18 cellular contexts compared by ENCODE assay signal in the genomic region with DNA sequence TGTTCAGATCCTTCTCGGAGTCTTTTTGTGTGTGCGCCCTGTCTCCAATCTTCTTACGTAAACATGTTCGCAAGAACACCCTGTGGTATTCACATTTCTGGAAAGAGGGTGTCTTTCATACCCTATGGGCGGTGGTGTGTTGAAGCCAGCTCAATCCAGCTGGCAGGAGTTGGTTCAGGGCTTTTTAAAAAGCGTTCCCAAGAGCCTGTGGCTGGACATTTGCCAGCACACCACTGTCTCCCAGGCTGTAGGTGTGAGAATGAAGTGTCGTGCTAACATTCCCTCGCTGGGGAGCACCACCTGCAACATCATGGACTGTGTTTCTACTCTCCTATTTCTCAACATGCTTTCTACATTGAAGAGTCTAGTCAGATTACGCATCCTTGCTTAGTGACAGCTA. TPM values are rescaled to one million over a fixed set of nuclear protein-coding genes. Genes with fewer than 3 reads are reported as not detected.
"Had no signal": no experiment of that assay in that cellular context is flagged by ENCODE, and none has a peak within 500 bp of the region (broad histone marks: within the 10 kb centered on the region; RNA-seq: fewer than 3 reads in every experiment).

No MANE protein-coding gene starts in this region.

- H3K27ac Mint-ChIP-seq: memory B cell; mesothelial cell of epicardium; natural killer cell treated with Interleukin-12 subunit alpha and Interleukin-12 subunit beta and Interleukin-15 and Interleukin-18, amount 100 ng/mL, for 72 hours; stimulated activated naive B cell treated with anti-CD40 and anti-IgM and Interleukin-4, amounts not matched to agents 10 μg/mL and 1 μg/mL and 100 μg/mL, for 72 hours; stimulated activated naive CD8-positive, alpha-beta T cell treated with anti-CD3 and anti-CD28 coated beads, Interleukin-15, amount 100 ng/mL, for 72 hours; type B pancreatic cell had no signal

- H3K27me3 ChIP-seq: colonic mucosa, heart left ventricle, left lung, sigmoid colon had no signal

- H3K4me3 ChIP-seq: colonic mucosa, heart left ventricle, left lung, lower lobe of right lung, sigmoid colon, skin epidermis had no signal

- H3K27me3 Mint-ChIP-seq: type B pancreatic cell had no signal

- H3K36me3 Mint-ChIP-seq: memory B cell; mesothelial cell of epicardium; natural killer cell treated with Interleukin-12 subunit alpha and Interleukin-12 subunit beta and Interleukin-15 and Interleukin-18, amount 100 ng/mL, for 72 hours; stimulated activated naive B cell treated with anti-CD40 and anti-IgM and Interleukin-4, amounts not matched to agents 10 μg/mL and 1 μg/mL and 100 μg/mL, for 72 hours; type B pancreatic cell had no signal

- H3K9ac ChIP-seq: parathyroid adenoma had no signal

- H3K9me3 Mint-ChIP-seq: memory B cell; mesothelial cell of epicardium; natural killer cell treated with Interleukin-12 subunit alpha and Interleukin-12 subunit beta and Interleukin-15 and Interleukin-18, amount 100 ng/mL, for 72 hours; stimulated activated naive B cell treated with anti-CD40 and anti-IgM and Interleukin-4, amounts not matched to agents 10 μg/mL and 1 μg/mL and 100 μg/mL, for 72 hours; stimulated activated naive CD8-positive, alpha-beta T cell treated with anti-CD3 and anti-CD28 coated beads, Interleukin-15, amount 100 ng/mL, for 72 hours; type B pancreatic cell had no signal

- DNase-seq: colonic mucosa; dermis blood vessel endothelial cell; effector CD4-positive, alpha-beta T cell; foreskin melanocyte; heart left ventricle; left lung; lower lobe of right lung; sigmoid colon; stimulated activated CD4-positive, alpha-beta T cell treated with anti-CD3 and anti-CD28 coated beads, Interleukin-2, amount 100 ng/mL, for 24 hours; stimulated activated CD4-positive, alpha-beta T cell treated with anti-CD3 and anti-CD28 coated beads, Interleukin-4, amount 100 ng/mL, for 4 hours; stimulated activated naive B cell treated with anti-CD40 and anti-IgM and Interleukin-4, amounts not matched to agents 10 μg/mL and 1 μg/mL and 100 μg/mL, for 72 hours; stimulated activated naive CD8-positive, alpha-beta T cell treated with anti-CD3 and anti-CD28 coated beads, Interleukin-15, amount 100 ng/mL, for 72 hours had no signal

- H3K4me3 Mint-ChIP-seq: memory B cell; mesothelial cell of epicardium; natural killer cell treated with Interleukin-12 subunit alpha and Interleukin-12 subunit beta and Interleukin-15 and Interleukin-18, amount 100 ng/mL, for 72 hours; stimulated activated naive B cell treated with anti-CD40 and anti-IgM and Interleukin-4, amounts not matched to agents 10 μg/mL and 1 μg/mL and 100 μg/mL, for 72 hours; stimulated activated naive CD8-positive, alpha-beta T cell treated with anti-CD3 and anti-CD28 coated beads, Interleukin-15, amount 100 ng/mL, for 72 hours; type B pancreatic cell had no signal

- H3K4me1 Mint-ChIP-seq: memory B cell; stimulated activated naive B cell treated with anti-CD40 and anti-IgM and Interleukin-4, amounts not matched to agents 10 μg/mL and 1 μg/mL and 100 μg/mL, for 72 hours; stimulated activated naive CD8-positive, alpha-beta T cell treated with anti-CD3 and anti-CD28 coated beads, Interleukin-15, amount 100 ng/mL, for 72 hours had no signal

- H3K27ac ChIP-seq: colonic mucosa, heart left ventricle, left lung, lower lobe of right lung, parathyroid adenoma, sigmoid colon had no signal

- H2AFZ ChIP-seq: parathyroid adenoma had no signal

- H3K36me3 ChIP-seq: colonic mucosa, heart left ventricle, left lung, lower lobe of right lung, sigmoid colon had no signal

- H3K79me2 ChIP-seq: parathyroid adenoma had no signal

- H3K4me1 ChIP-seq: colonic mucosa, left lung, parathyroid adenoma had no signal

- ATAC-seq: left lung; lower lobe of right lung; stimulated activated naive B cell treated with anti-CD40 and anti-IgM and Interleukin-4, amounts not matched to agents 10 μg/mL and 1 μg/mL and 100 μg/mL, for 72 hours; stimulated activated naive CD8-positive, alpha-beta T cell treated with anti-CD3 and anti-CD28 coated beads, Interleukin-15, amount 100 ng/mL, for 72 hours had no signal

- H3K9me3 ChIP-seq: colonic mucosa, heart left ventricle, left lung, lower lobe of right lung, sigmoid colon had no signal

RNA-seq across cellular contexts. Expression of gene S1PR3, which starts 51.7 kb away (rescaled TPM):
- total RNA-seq: natural killer cell treated with Interleukin-12 subunit alpha and Interleukin-12 subunit beta and Interleukin-15 and Interleukin-18, amount 100 ng/mL, for 72 hours had no signal
